In the genomic region with DNA sequence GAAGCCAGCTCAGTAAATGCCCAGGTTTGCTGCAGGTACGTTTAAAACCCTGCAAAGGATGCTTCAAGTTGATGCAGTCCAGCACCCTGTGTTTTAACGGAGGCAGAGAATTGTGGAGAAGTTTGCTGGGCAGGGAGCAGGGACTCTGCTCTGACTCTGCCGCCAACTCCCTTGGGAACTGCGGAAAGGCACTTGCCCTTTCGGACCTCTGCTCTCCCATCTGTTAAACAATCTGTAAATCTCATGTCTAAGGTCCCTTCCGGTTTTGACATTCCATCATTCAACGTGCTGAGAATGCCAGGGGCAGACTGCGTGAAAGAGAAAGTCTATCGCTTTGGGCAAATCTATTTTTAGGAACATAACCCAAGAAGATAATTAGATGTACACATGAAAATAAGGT, we compare ENCODE assay signal across 1 cellular context.
TF ChIP-seq lines count a peak whose summit lies in the region.

No MANE protein-coding gene starts in this region.

TF ChIP-seq in A549, 52 proteins besides CTCF, POLR2A, EP300 and RAD21 (continued from another document):
- TF ChIP-seq HDAC2 (IDR thresholded peaks at IDR 0.05), result no peak
